In the genomic region with DNA sequence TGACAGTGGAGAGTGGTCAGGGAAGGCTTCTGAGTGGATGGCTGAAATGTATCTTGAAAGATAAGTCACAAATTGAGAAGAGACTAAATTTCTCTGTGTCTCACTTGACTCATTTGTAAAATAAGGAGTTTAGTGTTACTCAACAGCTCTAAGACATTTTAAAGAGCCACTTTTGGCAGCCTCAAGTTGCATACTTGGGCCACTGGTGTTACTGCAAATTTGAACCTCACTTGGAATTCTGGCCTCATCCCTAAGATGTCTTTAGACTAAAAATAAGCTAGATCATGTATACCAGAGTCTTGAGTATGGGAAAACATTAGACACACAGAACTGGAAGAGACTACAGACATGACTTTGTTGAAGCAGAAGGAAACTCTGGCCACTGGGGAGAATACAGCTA, we compare ENCODE assay signal across 19 cellular contexts. TPM values are rescaled to one million over a fixed set of nuclear protein-coding genes. Genes with fewer than 3 reads are reported as not detected.
DNase-seq lines count a peak whose midpoint lies in the region; ATAC-seq, FAIRE-seq and TF ChIP-seq lines count a peak whose summit lies in the region.
"Had no signal": no experiment of that assay in that cellular context is flagged by ENCODE, and none has a peak within 500 bp of the region (broad histone marks: within the 10 kb centered on the region; RNA-seq: fewer than 3 reads in every experiment).

No MANE protein-coding gene starts in this region.

- H3K9me3 ChIP-seq in astrocyte (ENCODE audit: insufficient read depth, low read depth, low read length) (no peaks in the 10 kb centered on the region), neural progenitor cell (ENCODE audit: low read depth) (no peaks in the 10 kb centered on the region)

- H3K9me3 Mint-ChIP-seq in astrocyte (ENCODE audit: unreplicated experiment) = peaks cover 18% of the 10 kb centered on the region
- peaks cover 22% of the 10 kb centered on the region for H3K9me3 Mint-ChIP-seq in neural progenitor cell
- H3K9me3 Mint-ChIP-seq: CD8-positive, alpha-beta T cell had no signal

- H3K4me3 ChIP-seq in astrocyte (ENCODE audit: insufficient read depth, low read depth, low read length) (no peak overlapping the region), neural progenitor cell (no peak overlapping the region)

- H3K36me3 Mint-ChIP-seq in astrocyte (ENCODE audit: low read depth, unreplicated experiment) = no peaks in the 10 kb centered on the region
- no peaks in the 10 kb centered on the region for H3K36me3 Mint-ChIP-seq in neural progenitor cell
- H3K36me3 Mint-ChIP-seq: CD14-positive monocyte had no signal

- H3K27ac ChIP-seq in astrocyte (ENCODE audit: low read depth, low read length) (no peak overlapping the region), neural progenitor cell (no peak overlapping the region)

- peaks cover 15% of the 10 kb centered on the region for H3F3A ChIP-seq in neural progenitor cell (ENCODE audit: low read depth)

- no peak for FAIRE-seq in astrocyte (lab: Jason Lieb, UNC)
- FAIRE-seq: D721Med, GM19239 had no signal

- intact Hi-C loops in cardiac septum (cut with DNase I) = no loop called here

- H3K4me1 ChIP-seq in astrocyte (ENCODE audit: insufficient read depth, low read length) = peaks cover 5% of the 10 kb centered on the region
- peaks cover 16% of the 10 kb centered on the region for H3K4me1 ChIP-seq in neural progenitor cell

- TF ChIP-seq CTCF in astrocyte (IDR thresholded peaks at IDR 0.05; ENCODE audit: insufficient read depth, low read depth, low read length) (no peak), neural progenitor cell (IDR thresholded peaks at IDR 0.05) (no peak)

- peaks cover 13% of the 10 kb centered on the region for H3K27me3 Mint-ChIP-seq in astrocyte (ENCODE audit: low read depth, unreplicated experiment)
- peaks cover 4% of the 10 kb centered on the region for H3K27me3 Mint-ChIP-seq in neural progenitor cell (ENCODE audit: insufficient read depth, low read depth)

- peak; percentile 22 for DNase-seq in EH (ENCODE audit: low read depth)
- DNase-seq in astrocyte (ENCODE audit: low read depth) = peak; percentile 4
- no peak for DNase-seq in neural progenitor cell (ENCODE audit: low spot score)
- no peak for DNase-seq in putamen (ENCODE audit: low spot score)
- DNase-seq in cardiac septum (ENCODE audit: low spot score) = no peak
- DNase-seq: ACHN; CD8-positive, alpha-beta T cell; COR-L47; DMS153; DND-41; GF-D8; HCEC 1CT; KG1 had no signal

- no peak overlapping the region for H3K4me3 Mint-ChIP-seq in astrocyte (ENCODE audit: unreplicated experiment)
- H3K4me3 Mint-ChIP-seq in neural progenitor cell = no peak overlapping the region
- H3K4me3 Mint-ChIP-seq: CD14-positive monocyte; CD8-positive, alpha-beta T cell had no signal

- H3K27me3 ChIP-seq in astrocyte (ENCODE audit: insufficient read depth, low read length) (peaks cover under 1% of the 10 kb centered on the region), neural progenitor cell (no peaks in the 10 kb centered on the region)

- H3K4me2 ChIP-seq in astrocyte (ENCODE audit: low read length) (no peak overlapping the region), neural progenitor cell (peak overlapping the region; percentile 17)

- no peak for ATAC-seq in HG03354 (IDR thresholded peaks at IDR 0.05; ENCODE audit: poor library complexity, severe bottlenecking, unreplicated experiment)
- ATAC-seq in GM21423 (IDR thresholded peaks at IDR 0.05; ENCODE audit: unreplicated experiment) = no peak
- ATAC-seq: CD8-positive, alpha-beta T cell had no signal

- H4K20me1 ChIP-seq in astrocyte (ENCODE audit: insufficient read depth, low read length) = no peaks in the 10 kb centered on the region
- H4K20me1 ChIP-seq in neural progenitor cell (ENCODE audit: low read depth) = no peaks in the 10 kb centered on the region

- peaks cover 7% of the 10 kb centered on the region for H3K4me1 Mint-ChIP-seq in astrocyte (ENCODE audit: low read depth, unreplicated experiment)
- no peaks in the 10 kb centered on the region for H3K4me1 Mint-ChIP-seq in neural progenitor cell

- H3K36me3 ChIP-seq in astrocyte (ENCODE audit: insufficient read depth, low read length) (no peaks in the 10 kb centered on the region), neural progenitor cell (no peaks in the 10 kb centered on the region)

- H3K9ac ChIP-seq in astrocyte (ENCODE audit: low read length) (no peak overlapping the region), neural progenitor cell (no peak overlapping the region)

- H3K79me2 ChIP-seq in astrocyte (ENCODE audit: insufficient read depth, low read length) = peaks cover 9% of the 10 kb centered on the region
- peaks cover 2% of the 10 kb centered on the region for H3K79me2 ChIP-seq in neural progenitor cell (ENCODE audit: low read depth)

- H3K27ac Mint-ChIP-seq in astrocyte (ENCODE audit: unreplicated experiment) (no peak overlapping the region), neural progenitor cell (no peak overlapping the region)
- H3K27ac Mint-ChIP-seq: CD14-positive monocyte; CD8-positive, alpha-beta T cell; IgD-negative memory B cell had no signal

- H2AFZ ChIP-seq in astrocyte (ENCODE audit: low read depth, low read length) (no peak overlapping the region), neural progenitor cell (replicated peaks) (no peak overlapping the region)

RNA-seq across cellular contexts. Expression of a gene that starts 4.5 kb away (rescaled TPM):
- total RNA-seq in astrocyte (20.3 and 22.2 TPM in 2 replicates), neural progenitor cell (ENCODE audit: low replicate concordance) (9.9 and 25.2 TPM in 2 replicates), cardiac septum (190 TPM)

RNA-seq across cellular contexts. Expression of a gene that starts 12.0 kb away (rescaled TPM):
- total RNA-seq in astrocyte = 3.3 and 4.9 TPM in 2 replicates
- total RNA-seq in neural progenitor cell (ENCODE audit: low replicate concordance) = 8.1 TPM in 2 replicates
- total RNA-seq in cardiac septum = 4.8 TPM

Comparison
In these comparisons a context has a peak if more than half of its experiments do, and no peak if none do; other contexts are left out.
1. DNase-seq: peak in EH (single experiment) and astrocyte (single experiment); none in neural progenitor cell (single experiment), putamen (single experiment) and cardiac septum (single experiment).